Comparison of ENCODE assay signal across 10 cellular contexts in the genomic region with DNA sequence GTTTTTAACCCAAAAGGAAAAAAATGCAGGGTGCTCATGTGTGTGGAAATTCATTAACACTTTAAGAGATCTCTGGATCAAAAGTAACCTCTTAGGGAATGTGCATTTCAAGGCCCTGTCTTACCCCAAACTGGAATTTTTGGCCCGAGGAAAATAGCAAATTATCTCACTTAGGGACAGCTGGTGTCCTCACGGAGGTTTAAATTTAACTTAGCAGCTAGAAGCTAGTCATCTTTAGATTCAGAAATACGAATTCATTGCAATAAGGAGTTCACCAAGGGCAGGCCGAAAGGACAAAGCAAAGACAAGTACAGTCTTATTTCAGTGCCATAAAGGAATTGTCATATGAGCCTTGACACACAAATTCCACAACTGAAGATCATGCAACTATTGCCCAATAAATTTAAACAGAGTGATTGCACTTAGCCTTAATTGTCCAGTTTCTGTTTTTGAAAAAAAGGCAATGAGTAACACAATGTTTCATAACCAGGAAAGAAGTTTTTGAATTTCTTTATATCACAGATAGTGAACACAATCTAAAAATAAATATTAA. TPM values are rescaled to one million over a fixed set of nuclear protein-coding genes. Genes with fewer than 3 reads are reported as not detected.
DNase-seq lines count a peak whose midpoint lies in the region; ATAC-seq and TF ChIP-seq lines count a peak whose summit lies in the region.
"Had no signal": no experiment of that assay in that cellular context is flagged by ENCODE, and none has a peak within 500 bp of the region (broad histone marks: within the 10 kb centered on the region; RNA-seq: fewer than 3 reads in every experiment).

No MANE protein-coding gene starts in this region.

- H3K27me3 ChIP-seq in Karpas-422 (ENCODE audit: low read length) (no peaks in the 10 kb centered on the region), neural progenitor cell (no peaks in the 10 kb centered on the region), prostate gland (replicated peaks; ENCODE audit: insufficient read depth) (no peaks in the 10 kb centered on the region)
- H3K27me3 ChIP-seq: cardiac muscle cell had no signal

- peaks cover 0 to 3% (median 0%) of the 10 kb centered on the region in 7 donors for H3K9me3 Mint-ChIP-seq in CD14-positive monocyte
- no peaks in the 10 kb centered on the region for H3K9me3 Mint-ChIP-seq in neural progenitor cell

- H3K9me2 ChIP-seq in Karpas-422 (replicated peaks; ENCODE audit: insufficient read depth, low read length): no peaks in the 10 kb centered on the region

- no peaks in the 10 kb centered on the region for H3K4me1 ChIP-seq in Karpas-422 (ENCODE audit: low read length)
- no peaks in the 10 kb centered on the region for H3K4me1 ChIP-seq in neural progenitor cell
- no peaks in the 10 kb centered on the region for H3K4me1 ChIP-seq in prostate gland (replicated peaks)

- H3K4me3 Mint-ChIP-seq in CD14-positive monocyte (no peak overlapping the region), neural progenitor cell (no peak overlapping the region)

- TF ChIP-seq CTCF in CD14-positive monocyte (IDR thresholded peaks at IDR 0.05) (no peak), omental fat pad (IDR thresholded peaks at IDR 0.05) (no peak), neural progenitor cell (IDR thresholded peaks at IDR 0.05) (no peak), prostate gland (IDR thresholded peaks at IDR 0.05) (no peak)

- H3K9me3 ChIP-seq in Karpas-422 (ENCODE audit: low read length) (peaks cover 16% of the 10 kb centered on the region), neural progenitor cell (ENCODE audit: low read depth) (no peaks in the 10 kb centered on the region), prostate gland (no peaks in the 10 kb centered on the region)

- no peak overlapping the region for H3K4me3 ChIP-seq in Karpas-422 (ENCODE audit: low read length)
- no peak overlapping the region for H3K4me3 ChIP-seq in neural progenitor cell
- no peak overlapping the region for H3K4me3 ChIP-seq in prostate gland
- H3K4me3 ChIP-seq: cardiac muscle cell had no signal

- no peak overlapping the region for H2AFZ ChIP-seq in Karpas-422 (ENCODE audit: low read length)
- no peak overlapping the region for H2AFZ ChIP-seq in neural progenitor cell (replicated peaks)

- 69% methylated on average over 4 of the region's 4 CpGs for WGBS in prostate gland

- H3K27me3 Mint-ChIP-seq in CD14-positive monocyte (ENCODE audit: low read depth in 3 of 3) (peaks cover 0 to 2% (median 0%) of the 10 kb centered on the region in 3 donors), neural progenitor cell (ENCODE audit: insufficient read depth, low read depth) (no peaks in the 10 kb centered on the region)

- no peak overlapping the region for H3K9ac ChIP-seq in Karpas-422 (ENCODE audit: low read length)
- no peak overlapping the region for H3K9ac ChIP-seq in neural progenitor cell

- H3K27ac ChIP-seq in Karpas-422 (ENCODE audit: low read length): no peak overlapping the region
- H3K27ac ChIP-seq in neural progenitor cell: no peak overlapping the region
- peak overlapping the region in 1 of 2 donors; percentile 26 for H3K27ac ChIP-seq in prostate gland

- no peaks in the 10 kb centered on the region for H3F3A ChIP-seq in neural progenitor cell (ENCODE audit: low read depth)

- intact Hi-C loops in CD14-positive monocyte (cut with micrococcal nuclease) (no loop called here), prostate gland (cut with DNase I) (no loop called here)

- no peaks in the 10 kb centered on the region for H4K20me1 ChIP-seq in Karpas-422 (ENCODE audit: insufficient read depth, low read depth, low read length)
- H4K20me1 ChIP-seq in neural progenitor cell (ENCODE audit: low read depth): no peaks in the 10 kb centered on the region

- no peak for TF ChIP-seq POLR2A in prostate gland (IDR thresholded peaks at IDR 0.05)

- H3K36me3 Mint-ChIP-seq in CD14-positive monocyte (no peaks in the 10 kb centered on the region), neural progenitor cell (no peaks in the 10 kb centered on the region)

- H3K79me2 ChIP-seq in Karpas-422 (ENCODE audit: low read length) (no peaks in the 10 kb centered on the region), neural progenitor cell (ENCODE audit: low read depth) (no peaks in the 10 kb centered on the region)

- H3K4me1 Mint-ChIP-seq in CD14-positive monocyte (peaks cover 36% of the 10 kb centered on the region), neural progenitor cell (peaks cover 11% of the 10 kb centered on the region)

- ATAC-seq in omental fat pad (ENCODE audit: low FRiP score): peak; percentile 60
- no peak for ATAC-seq in HG03520 (IDR thresholded peaks at IDR 0.05; ENCODE audit: unreplicated experiment)

- H3K4me2 ChIP-seq in Karpas-422 (ENCODE audit: low read depth, low read length, poor library complexity, severe bottlenecking) (no peak overlapping the region), neural progenitor cell (no peak overlapping the region)

- peak overlapping the region; percentile 67 to 91 (median 83) for H3K27ac Mint-ChIP-seq in CD14-positive monocyte
- H3K27ac Mint-ChIP-seq in neural progenitor cell: no peak overlapping the region

- no peak for DNase-seq in CD14-positive monocyte (ENCODE audit: low spot score)
- peak; percentile 42 for DNase-seq in NOMO-1 treated with dmso at 0.1 percent for 144 hours (lab: John Stamatoyannopoulos, UW; ENCODE audit: unreplicated experiment)
- peak; percentile 91 for DNase-seq in fibroblast of gingiva (ENCODE audit: low read depth)
- DNase-seq in omental fat pad (ENCODE audit: low spot score): no peak
- DNase-seq in Karpas-422: no peak
- DNase-seq in neural progenitor cell (ENCODE audit: low spot score): no peak
- no peak for DNase-seq in prostate gland (ENCODE audit: low spot score)
- DNase-seq: activated CD4-positive, alpha-beta T cell treated with anti-CD3 and anti-CD28 coated beads for 1 hour had no signal

- H3K36me3 ChIP-seq in Karpas-422 (ENCODE audit: insufficient read depth, low read length) (no peaks in the 10 kb centered on the region), neural progenitor cell (no peaks in the 10 kb centered on the region), prostate gland (no peaks in the 10 kb centered on the region)
- H3K36me3 ChIP-seq: cardiac muscle cell had no signal

RNA-seq across cellular contexts. Expression of a gene that starts 22.4 kb away (rescaled TPM):
- 10 to 100 TPM; 13.7 to 14.1 TPM for polyA plus RNA-seq in CD14-positive monocyte
- total RNA-seq in omental fat pad (100 to 1,000 TPM in 2 of 4 donors, 10 to 100 TPM in 2; 46.2 to 201 (median 126) TPM), neural progenitor cell (ENCODE audit: low replicate concordance) (0.28 and 0.54 TPM in 2 replicates), prostate gland (100 to 1,000 TPM in 1 of 2 donors, 10 to 100 TPM in 1; 66.4 to 147 TPM)
- not detected in 2 replicates for total RNA-seq in Karpas-422 (2014; rRNA removed; shearing (Covaris generic); ENCODE audit: low replicate concordance)

Comparison
In these comparisons a context has a peak if more than half of its experiments do, and no peak if none do; other contexts are left out.
1. DNase-seq: peak in NOMO-1 treated with dmso at 0.1 percent for 144 hours (single experiment) and fibroblast of gingiva (single experiment); none in CD14-positive monocyte (single experiment), omental fat pad (single experiment), Karpas-422 (single experiment), neural progenitor cell (single experiment) and prostate gland (single experiment).
2. RNA of a gene that starts 22.4 kb away (total RNA-seq): 46.2 to 201 TPM in omental fat pad and 66.4 to 147 TPM in prostate gland; 0.28 to 0.54 TPM in neural progenitor cell and not detected in Karpas-422; every median in the first group is over 10 times any median in the second.